In the genomic region with DNA sequence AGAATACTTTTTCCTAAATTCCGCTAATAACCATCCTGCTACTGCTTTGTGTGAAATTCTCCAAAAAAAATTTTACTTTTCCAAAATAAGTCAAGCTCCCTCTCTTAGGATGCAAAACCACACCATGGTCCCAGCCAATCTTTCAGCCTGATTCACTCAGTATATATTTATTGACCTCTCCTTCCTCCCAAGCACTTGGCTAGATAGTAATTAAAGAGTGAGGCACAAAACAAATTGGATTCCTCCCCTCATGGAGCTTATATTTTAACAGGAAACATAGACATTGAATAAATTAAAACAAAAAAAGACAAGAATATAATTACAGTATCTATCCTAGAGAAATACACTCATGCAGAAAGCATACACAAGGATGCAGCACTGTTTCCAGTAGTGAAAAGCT, we compare ENCODE assay signal across 20 cellular contexts. TPM values are rescaled to one million over a fixed set of nuclear protein-coding genes. Genes with fewer than 3 reads are reported as not detected.
A peak's percentile ranks its signal among the peaks of the same experiment; 100 is the strongest.
DNase-seq lines count a peak whose midpoint lies in the region; ATAC-seq, FAIRE-seq and TF ChIP-seq lines count a peak whose summit lies in the region.
"Had no signal": no experiment of that assay in that cellular context is flagged by ENCODE, and none has a peak within 500 bp of the region (broad histone marks: within the 10 kb centered on the region; RNA-seq: fewer than 3 reads in every experiment).

No MANE protein-coding gene starts in this region.

- no peak overlapping the region for H3K9ac ChIP-seq in GM12878 (ENCODE audit: control insufficient read depth, insufficient read depth, low read length)
- H3K9ac ChIP-seq: GM23248 had no signal

- H3K9me3 ChIP-seq in Panc1 (ENCODE audit: control insufficient read depth, insufficient read depth, low read depth, low read length) (no peaks in the 10 kb centered on the region), GM12878 (replicated peaks; ENCODE audit: control insufficient read depth, insufficient read depth, low read length) (no peaks in the 10 kb centered on the region)
- H3K9me3 ChIP-seq: A549, HAP-1 had no signal

- peaks cover 8% of the 10 kb centered on the region for H3K36me3 Mint-ChIP-seq in activated naive CD4-positive, alpha-beta T cell treated with anti-CD3 and anti-CD28 coated beads, Interleukin-2, amount 50 U/mL, for 24 hours
- H3K36me3 Mint-ChIP-seq in activated naive CD4-positive, alpha-beta T cell treated with anti-CD3 and anti-CD28 coated beads, Interleukin-2, amount 50 U/mL, for 72 hours: no peaks in the 10 kb centered on the region
- H3K36me3 Mint-ChIP-seq in nephron (ENCODE audit: low read depth): no peaks in the 10 kb centered on the region

- H3K27me3 Mint-ChIP-seq in activated naive CD4-positive, alpha-beta T cell treated with anti-CD3 and anti-CD28 coated beads, Interleukin-2, amount 50 U/mL, for 24 hours: no peaks in the 10 kb centered on the region
- no peaks in the 10 kb centered on the region for H3K27me3 Mint-ChIP-seq in nephron (ENCODE audit: low read depth)

- no peak overlapping the region for H3K4me3 ChIP-seq in Panc1 (ENCODE audit: low read depth in 2 of 2, low read length in 2 of 2)
- no peak overlapping the region for H3K4me3 ChIP-seq in GM12878
- H3K4me3 ChIP-seq: A549, GM23248, HAP-1 had no signal

- SMC1A ChIA-PET in GM12878 (lab: Charles Lee; ENCODE audit: uncharacterized antibody, unreplicated experiment): no interaction called here

- H3K4me1 Mint-ChIP-seq in activated naive CD4-positive, alpha-beta T cell treated with anti-CD3 and anti-CD28 coated beads, Interleukin-2, amount 50 U/mL, for 24 hours: peaks cover 55% of the 10 kb centered on the region
- peaks cover 13% of the 10 kb centered on the region for H3K4me1 Mint-ChIP-seq in nephron

- H4K20me1 ChIP-seq in GM12878 (ENCODE audit: control insufficient read depth, insufficient read depth): no peaks in the 10 kb centered on the region

- TF ChIP-seq CTCF in Panc1 (IDR thresholded peaks at IDR 0.05) (no peak), GM12878 (IDR thresholded peaks at IDR 0.05 in 2 of 3, conservative IDR thresholded peaks at IDR 0.05 in 1 of 3; ENCODE audit: control insufficient read depth in 2 of 3, extremely low read depth in 1 of 3, insufficient read depth in 1 of 3, low read depth in 3 of 3, low read length in 3 of 3) (no peak), nephron (IDR thresholded peaks at IDR 0.05; ENCODE audit: unreplicated experiment in 3 of 3) (no peak)

- no peak for TF ChIP-seq RAD21 in GM12878 (IDR thresholded peaks at IDR 0.05; ENCODE audit: insufficient read depth, low read depth, low read length)

- CTCF ChIA-PET in Panc1 (lab: Charles Lee) (no interaction called here), GM12878 (lab: Yijun Ruan, JAX) (interaction anchor here (0.6 to 0.9 kb wide), 2 partner anchors 40 to 175 kb away, joined by 3 read pairs; no protein-coding TSS in a partner anchor)

- no peak overlapping the region for H3K4me3 Mint-ChIP-seq in activated naive CD4-positive, alpha-beta T cell treated with anti-CD3 and anti-CD28 coated beads, Interleukin-2, amount 50 U/mL, for 24 hours
- no peak overlapping the region for H3K4me3 Mint-ChIP-seq in nephron
- H3K4me3 Mint-ChIP-seq: CD8-positive, alpha-beta T cell had no signal

- H3K4me2 ChIP-seq in GM12878 (ENCODE audit: control insufficient read depth, insufficient read depth): no peak overlapping the region
- H3K4me2 ChIP-seq: A549 had no signal

- H3K27ac Mint-ChIP-seq in activated naive CD4-positive, alpha-beta T cell treated with anti-CD3 and anti-CD28 coated beads, Interleukin-2, amount 50 U/mL, for 24 hours: peak overlapping the region; percentile 59
- no peak overlapping the region for H3K27ac Mint-ChIP-seq in activated naive CD4-positive, alpha-beta T cell treated with anti-CD3 and anti-CD28 coated beads, Interleukin-2, amount 50 U/mL, for 72 hours
- H3K27ac Mint-ChIP-seq in nephron: peak overlapping the region in 2 of 3 experiments; percentile 1 to 12

- no peak for TF ChIP-seq EP300 in GM12878 (IDR thresholded peaks at IDR 0.05; ENCODE audit: borderline replicate concordance in 1 of 2, control insufficient read depth in 1 of 2, low read depth in 2 of 2, low read length in 2 of 2)

- no peak for DNase-seq in activated naive CD4-positive, alpha-beta T cell treated with anti-CD3 and anti-CD28 coated beads, Interleukin-2, amount 50 U/mL, for 72 hours (ENCODE audit: low spot score in 2 of 2)
- DNase-seq in Panc1 (ENCODE audit: low read depth, low spot score) (no peak), GM12878 (ENCODE audit: low read depth, low spot score) (no peak)
- DNase-seq in stimulated activated CD4-positive, alpha-beta T cell treated with anti-CD3 and anti-CD28 coated beads, Interleukin-2, amount 100 ng/mL, for 24 hours: no peak
- DNase-seq: AML-193, Calu3, DMS79 treated with DMSO at 0.1 percent for 48 hours, GF-D8, GM23248 had no signal

- no peak overlapping the region for H2AFZ ChIP-seq in GM12878 (ENCODE audit: control insufficient read depth, low read depth, low read length)
- H2AFZ ChIP-seq: GM23248 had no signal

- POLR2A ChIA-PET in Panc1 (lab: Charles Lee): no interaction called here
- POLR2A ChIA-PET in GM12878 (lab: Charles Lee): interaction anchor here (0.6 to 0.7 kb wide), 2 partner anchors 11 to 22 kb away, joined by 3 read pairs; no protein-coding TSS in a partner anchor

- FAIRE-seq in GM12878 (lab: Jason Lieb, UNC): no peak
- FAIRE-seq: A549, GM19239 had no signal

- H3K36me3 ChIP-seq in Panc1 (ENCODE audit: control insufficient read depth, insufficient read depth, low read length) (no peaks in the 10 kb centered on the region), GM12878 (ENCODE audit: control insufficient read depth in 2 of 2, insufficient read depth in 2 of 2, low read length in 1 of 2) (no peaks in the 10 kb centered on the region)
- H3K36me3 ChIP-seq: HAP-1 had no signal

- in situ Hi-C loops in Panc1 (cut with HindIII; ENCODE audit: low pct_unique_long_range_greater_than_20kb, low sequenced_read_pairs) (no loop called here), GM12878 (cut with MboI) (no loop called here)

- no peak for ATAC-seq in activated naive CD4-positive, alpha-beta T cell treated with anti-CD3 and anti-CD28 coated beads, Interleukin-2, amount 50 U/mL, for 72 hours
- ATAC-seq in Panc1 (no peak), GM12878 (no peak), GM18870 (IDR thresholded peaks at IDR 0.05; ENCODE audit: unreplicated experiment) (no peak), GM19351 (IDR thresholded peaks at IDR 0.05; ENCODE audit: unreplicated experiment) (no peak)
- ATAC-seq: A549; CD8-positive, alpha-beta T cell had no signal

- H3K9me3 Mint-ChIP-seq in activated naive CD4-positive, alpha-beta T cell treated with anti-CD3 and anti-CD28 coated beads, Interleukin-2, amount 50 U/mL, for 24 hours: no peaks in the 10 kb centered on the region
- no peaks in the 10 kb centered on the region for H3K9me3 Mint-ChIP-seq in activated naive CD4-positive, alpha-beta T cell treated with anti-CD3 and anti-CD28 coated beads, Interleukin-2, amount 50 U/mL, for 72 hours
- H3K9me3 Mint-ChIP-seq in nephron: no peaks in the 10 kb centered on the region
- H3K9me3 Mint-ChIP-seq: CD8-positive, alpha-beta T cell had no signal

- RAD21 ChIA-PET in GM12878 (lab: Charles Lee; ENCODE audit: unreplicated experiment): no interaction called here

- H3K27me3 ChIP-seq in Panc1 (ENCODE audit: control insufficient read depth, insufficient read depth, low read length): no peaks in the 10 kb centered on the region
- H3K27me3 ChIP-seq in GM12878 (replicated peaks in 1 of 2; ENCODE audit: control insufficient read depth in 2 of 2, insufficient read depth in 2 of 2, low read length in 1 of 2): no peaks in the 10 kb centered on the region

- H3K79me2 ChIP-seq in GM12878 (ENCODE audit: control insufficient read depth, insufficient read depth, low read length): peaks cover 24% of the 10 kb centered on the region

- BruUV-seq in Panc1 (replicated peaks; lab: Mats Ljungman, UMichigan) (no TSS peak), GM12878 (replicated peaks; lab: Mats Ljungman, UMichigan) (no TSS peak)

- TF ChIP-seq POLR2A in GM12878 (IDR thresholded peaks at IDR 0.05; ENCODE audit: low read depth, low read length): no peak

- intact Hi-C loops in Panc1 (cut with micrococcal nuclease; ENCODE audit: unreplicated experiment) (no loop called here), GM12878 (cut with micrococcal nuclease; ENCODE audit: unreplicated experiment) (no loop called here)

- H3K27ac ChIP-seq in Panc1 (ENCODE audit: low read length) (peak overlapping the region; percentile 82), GM12878 (ENCODE audit: control insufficient read depth, insufficient read depth) (no peak overlapping the region)
- H3K27ac ChIP-seq: 22Rv1, A549, C4-2B, GM23248, HL-60 had no signal

- H3K4me1 ChIP-seq in Panc1 (ENCODE audit: control insufficient read depth, insufficient read depth, low read length): peaks cover 48% of the 10 kb centered on the region
- H3K4me1 ChIP-seq in GM12878 (ENCODE audit: control insufficient read depth, insufficient read depth, low read length): peaks cover 8% of the 10 kb centered on the region; the same call in 1 of the 2 replicates

- 100% methylated on average over 1 of the region's 1 CpG for WGBS in GM12878 (ENCODE audit: insufficient coverage, insufficient replicate concordance, low lambda C conversion rate, missing lambda C conversion rate)

TF ChIP-seq in GM12878, 131 proteins besides CTCF, POLR2A, EP300 and RAD21 (continues in another document):
- TF ChIP-seq STAT3 (IDR thresholded peaks at IDR 0.05; ENCODE audit: low read depth, low read length) (no peak), STAT1 (conservative IDR thresholded peaks at IDR 0.05) (no peak), HDAC2 (IDR thresholded peaks at IDR 0.05) (no peak)

RNA-seq across cellular contexts. Expression of a gene that starts 9.0 kb away (rescaled TPM):
- 10 to 100 TPM; 58.6 to 62.0 TPM for total RNA-seq in activated naive CD4-positive, alpha-beta T cell treated with anti-CD3 and anti-CD28 coated beads, Interleukin-2, amount 50 U/mL, for 72 hours
- 210 TPM for total RNA-seq in Panc1 (2021; ENCODE audit: unreplicated experiment)
- 80.1 TPM for polyA plus RNA-seq in Panc1 (2012; ENCODE audit: insufficient read length)
- total RNA-seq in GM12878 (2013; cell fraction: nucleolus; rRNA removed): 213 and 215 TPM in 2 replicates
- total RNA-seq in GM12878 (2014; rRNA removed): 40.8 and 45.6 TPM in 2 replicates
- 40.2 and 40.5 TPM in 2 replicates for total RNA-seq in GM12878 (2014; rRNA removed; fragmentation: Illumina TruSeq; extraction: Trizol)
- total RNA-seq in GM12878 (2021): 76.6 and 81.3 TPM in 2 replicates
- polyA plus RNA-seq in GM12878 (2011; ENCODE audit: low read depth): 20.6 TPM
- 48.1 and 54.3 TPM in 2 replicates for polyA plus RNA-seq in GM12878 (2011; rRNA removed)
- 37.7 and 55.2 TPM in 2 replicates for polyA plus RNA-seq in GM12878 (2011; cell fraction: cytosol; rRNA removed)
- polyA plus RNA-seq in GM12878 (2011; cell fraction: nucleus; rRNA removed): 47.8 and 55.7 TPM in 2 replicates
- 25.9 and 54.1 TPM in 2 replicates for polyA plus RNA-seq in GM12878 (2012)
- 54.8 and 62.7 TPM in 2 replicates for polyA plus RNA-seq in GM12878 (2014; fragmentation: Illumina TruSeq; extraction: Trizol)
- polyA plus RNA-seq in GM12878 (2014; fragmentation: Nextera tagmentation; extraction: Ambion mirVana): 10 to 100 TPM in 1 of 2 experiments, 1 to 10 TPM in 1; 8.5 to 12.4 TPM
- polyA plus RNA-seq in GM12878 (2014; rRNA removed): 40.4 and 43.2 TPM in 2 replicates
- polyA plus RNA-seq in GM12878 (2016; fragmentation: Nextera tagmentation; extraction: Ambion mirVana): 10 to 100 TPM; 14.0 to 16.9 TPM
- polyA minus RNA-seq in GM12878 (2011; rRNA and poly(A)+ RNA removed): 87.0 and 96.8 TPM in 2 replicates
- polyA minus RNA-seq in GM12878 (2011; cell fraction: cytosol; rRNA and poly(A)+ RNA removed): 42.6 and 44.9 TPM in 2 replicates
- polyA minus RNA-seq in GM12878 (2011; cell fraction: nucleus; rRNA and poly(A)+ RNA removed): 40.7 and 55.8 TPM in 2 replicates

Comparison
In these comparisons a context has a peak if more than half of its experiments do, and no peak if none do; other contexts are left out.
1. H3K27ac Mint-ChIP-seq: peak in activated naive CD4-positive, alpha-beta T cell treated with anti-CD3 and anti-CD28 coated beads, Interleukin-2, amount 50 U/mL, for 24 hours (single experiment) and nephron (2 of 3); none in activated naive CD4-positive, alpha-beta T cell treated with anti-CD3 and anti-CD28 coated beads, Interleukin-2, amount 50 U/mL, for 72 hours (0 of 2).